8 cellular contexts compared by ENCODE assay signal in the genomic region with DNA sequence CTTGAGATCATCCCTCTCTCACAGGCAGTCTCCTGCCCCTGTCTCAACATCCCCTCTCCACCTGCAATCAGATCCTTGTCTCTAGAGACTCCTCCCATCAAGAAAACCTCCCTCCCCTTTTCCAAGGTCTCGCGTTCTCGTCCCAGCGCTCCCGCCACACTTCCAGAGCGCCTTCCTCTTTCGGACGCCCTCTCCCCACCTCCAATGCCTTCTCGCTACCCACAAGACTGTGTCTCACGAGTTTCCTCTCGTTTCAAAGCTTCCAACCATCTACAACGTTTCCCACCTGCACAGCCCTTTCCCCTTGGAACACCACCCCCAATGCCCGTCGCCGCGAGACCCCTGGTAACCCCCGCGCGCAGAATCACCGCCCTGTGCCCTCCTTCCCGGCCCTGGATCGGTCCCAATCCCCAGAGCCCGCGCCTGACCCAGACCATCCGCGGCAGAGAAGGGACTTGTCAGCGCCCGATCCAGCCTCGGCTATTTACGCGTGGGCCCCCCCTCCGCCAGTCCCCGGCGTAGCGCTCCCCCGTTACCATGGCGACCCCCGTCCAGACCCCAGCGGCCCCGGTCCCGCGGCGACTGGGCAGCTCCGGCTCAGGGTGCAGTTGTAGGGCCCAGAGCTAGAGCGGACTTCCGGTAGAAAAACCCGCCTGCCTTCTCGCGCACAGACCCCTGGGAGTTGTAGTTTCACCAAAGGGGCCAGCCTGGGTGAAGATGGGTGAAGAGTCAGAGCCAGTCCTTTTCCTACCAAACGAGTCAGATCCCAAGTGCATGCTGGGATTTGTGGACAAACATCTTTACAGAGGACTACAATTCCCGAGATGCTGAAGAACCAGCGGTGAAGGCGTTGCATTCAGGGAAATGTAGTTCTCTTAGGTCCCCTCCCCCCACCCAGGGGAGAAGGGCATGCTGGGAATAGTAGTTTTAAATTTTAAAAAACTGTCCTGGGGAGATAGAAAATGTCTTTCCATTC.
DNase-seq lines count a peak whose midpoint lies in the region; ATAC-seq, FAIRE-seq and TF ChIP-seq lines count a peak whose summit lies in the region.

A gene (minus strand): TSS at position 619 of the 976 bp plus-strand sequence. CDS start 80 bp downstream, at position 539.

- ATAC-seq in GM19035 (IDR thresholded peaks at IDR 0.05; ENCODE audit: unreplicated experiment): peak; percentile 95
- peak; percentile 97 for ATAC-seq in HG03354 (IDR thresholded peaks at IDR 0.05; ENCODE audit: poor library complexity, severe bottlenecking, unreplicated experiment)
- peak; percentile 97 for ATAC-seq in activated CD4-positive, CD25-positive, alpha-beta regulatory T cell treated with anti-CD3 and anti-CD28 coated beads, Interleukin-2, amount 50 U/mL, for 24 hours

- peak; percentile 96 for DNase-seq in AG09319 (ENCODE audit: extremely low read depth, low read depth)
- DNase-seq in NCI-H446 treated with DMSO at 0.1 percent for 48 hours (lab: John Stamatoyannopoulos, UW): peak; percentile 99
- DNase-seq in cerebellar cortex (ENCODE audit: low spot score): peak; percentile 100
- DNase-seq in stimulated activated CD4-positive, alpha-beta T cell treated with anti-CD3 and anti-CD28 coated beads, Interleukin-12 subunit alpha, Interleukin-12 subunit beta, amount 100 ng/mL, for 4 hours: peak; percentile 85

- TF ChIP-seq CTCF in AG09319 (IDR thresholded peaks at IDR 0.05; ENCODE audit: low read depth, low read length): no peak

- peak; percentile 92 for FAIRE-seq in islet of Langerhans (lab: Jason Lieb, UNC)

Comparison
In these comparisons a context has a peak if more than half of its experiments do, and no peak if none do; other contexts are left out.
1. Peak in every context shown above with its lines: DNase-seq and ATAC-seq.